In genomic region chr6:138007014-138007472, GRCh38 we compare ENCODE assay signal across 8 cellular contexts.
DNase-seq lines count a peak whose midpoint lies in the region; ATAC-seq and TF ChIP-seq lines count a peak whose summit lies in the region.

No MANE protein-coding gene starts in this region.

- in situ Hi-C loops in ACHN (cut with HindIII; ENCODE audit: low pct_ligation_motif_present, low pct_unique_long_range_greater_than_20kb, low sequenced_read_pairs), result no loop called here

- DNase-seq in ACHN (peak; percentile 35), NCI-H774 (lab: John Stamatoyannopoulos, UW) (peak; percentile 14), lung microvascular endothelial cell (ENCODE audit: low read depth in 2 of 2) (peak; percentile 12 to 23)

- H3K4me3 Mint-ChIP-seq in brain, result no peak overlapping the region

- peak; percentile 74 for TF ChIP-seq CTCF in GM12873 (IDR thresholded peaks at IDR 0.05; ENCODE audit: insufficient read depth, low read depth, low read length, missing control alignments)
- TF ChIP-seq CTCF in brain (conservative IDR thresholded peaks at IDR 0.05), result peak; percentile 45 to 58

- ATAC-seq in GM18868 (IDR thresholded peaks at IDR 0.05; ENCODE audit: unreplicated experiment) (no peak), GM18861 (IDR thresholded peaks at IDR 0.05; ENCODE audit: unreplicated experiment) (no peak), GM19324 (IDR thresholded peaks at IDR 0.05; ENCODE audit: low FRiP score, unreplicated experiment) (no peak)

- no peaks in the 10 kb centered on the region for H3K4me1 Mint-ChIP-seq in brain

- no peak overlapping the region for H3K27ac Mint-ChIP-seq in brain

- H3K27me3 Mint-ChIP-seq in brain, result peaks cover 7% of the 10 kb centered on the region

- no peaks in the 10 kb centered on the region for H3K36me3 Mint-ChIP-seq in brain

- H3K9me3 Mint-ChIP-seq in brain, result no peaks in the 10 kb centered on the region
